1 cellular context compared by ENCODE assay signal in the genomic region with DNA sequence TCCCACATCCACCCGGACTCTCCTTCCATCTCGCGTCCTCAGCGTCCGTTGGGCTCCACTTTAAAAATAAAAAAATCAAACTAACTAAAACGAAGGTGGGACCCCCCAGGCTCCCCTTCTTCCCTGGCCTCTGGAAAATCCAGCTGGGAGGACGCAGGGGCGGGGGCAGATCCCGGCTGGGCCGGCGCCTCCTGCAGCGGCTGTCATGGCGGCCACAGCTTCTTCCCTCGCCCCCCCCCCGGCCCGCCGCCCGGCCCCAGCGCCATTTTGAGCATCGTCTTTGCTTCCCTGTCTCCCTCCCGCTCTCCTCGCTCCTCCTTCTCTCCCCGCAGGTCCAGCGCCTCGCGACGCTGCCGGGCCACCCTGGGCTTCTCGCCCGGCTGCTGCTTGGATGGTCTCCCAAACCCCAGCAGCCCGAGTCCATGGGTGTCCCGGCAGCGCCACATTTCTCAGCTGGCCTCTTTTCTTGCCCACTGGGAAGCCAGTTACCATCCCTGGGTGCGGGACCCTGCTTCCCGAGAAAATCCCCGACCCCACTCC.
TF ChIP-seq lines count a peak whose summit lies in the region.

No MANE protein-coding gene starts in this region.

TF ChIP-seq in K562, 482 proteins besides CTCF, POLR2A, EP300 and RAD21 (continued from another document):
- TF ChIP-seq, protein P1, sequence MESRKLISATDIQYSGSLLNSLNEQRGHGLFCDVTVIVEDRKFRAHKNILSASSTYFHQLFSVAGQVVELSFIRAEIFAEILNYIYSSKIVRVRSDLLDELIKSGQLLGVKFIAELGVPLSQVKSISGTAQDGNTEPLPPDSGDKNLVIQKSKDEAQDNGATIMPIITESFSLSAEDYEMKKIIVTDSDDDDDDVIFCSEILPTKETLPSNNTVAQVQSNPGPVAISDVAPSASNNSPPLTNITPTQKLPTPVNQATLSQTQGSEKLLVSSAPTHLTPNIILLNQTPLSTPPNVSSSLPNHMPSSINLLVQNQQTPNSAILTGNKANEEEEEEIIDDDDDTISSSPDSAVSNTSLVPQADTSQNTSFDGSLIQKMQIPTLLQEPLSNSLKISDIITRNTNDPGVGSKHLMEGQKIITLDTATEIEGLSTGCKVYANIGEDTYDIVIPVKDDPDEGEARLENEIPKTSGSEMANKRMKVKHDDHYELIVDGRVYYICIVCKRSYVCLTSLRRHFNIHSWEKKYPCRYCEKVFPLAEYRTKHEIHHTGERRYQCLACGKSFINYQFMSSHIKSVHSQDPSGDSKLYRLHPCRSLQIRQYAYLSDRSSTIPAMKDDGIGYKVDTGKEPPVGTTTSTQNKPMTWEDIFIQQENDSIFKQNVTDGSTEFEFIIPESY (CRISPR knock-in tag; IDR thresholded peaks at IDR 0.05) = no peak
- no peak for TF ChIP-seq JUND (IDR thresholded peaks at IDR 0.05; ENCODE audit: borderline replicate concordance, low read depth, low read length)
- no peak for TF ChIP-seq JUND (tag; IDR thresholded peaks at IDR 0.05; ENCODE audit: borderline replicate concordance, low read depth, low read length)
- TF ChIP-seq ZNF217 (CRISPR knock-in tag; IDR thresholded peaks at IDR 0.05) = no peak
- TF ChIP-seq, protein P2, sequence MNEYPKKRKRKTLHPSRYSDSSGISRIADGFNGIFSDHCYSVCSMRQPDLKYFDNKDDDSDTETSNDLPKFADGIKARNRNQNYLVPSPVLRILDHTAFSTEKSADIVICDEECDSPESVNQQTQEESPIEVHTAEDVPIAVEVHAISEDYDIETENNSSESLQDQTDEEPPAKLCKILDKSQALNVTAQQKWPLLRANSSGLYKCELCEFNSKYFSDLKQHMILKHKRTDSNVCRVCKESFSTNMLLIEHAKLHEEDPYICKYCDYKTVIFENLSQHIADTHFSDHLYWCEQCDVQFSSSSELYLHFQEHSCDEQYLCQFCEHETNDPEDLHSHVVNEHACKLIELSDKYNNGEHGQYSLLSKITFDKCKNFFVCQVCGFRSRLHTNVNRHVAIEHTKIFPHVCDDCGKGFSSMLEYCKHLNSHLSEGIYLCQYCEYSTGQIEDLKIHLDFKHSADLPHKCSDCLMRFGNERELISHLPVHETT (CRISPR knock-in tag; conservative IDR thresholded peaks at IDR 0.05 in 1 of 2, IDR thresholded peaks at IDR 0.05 in 1 of 2) = no peak
- peak in 1 of 2 experiments; percentile 7; a peak in 1 of 4 replicates for TF ChIP-seq SIN3A (IDR thresholded peaks at IDR 0.05; ENCODE audit: borderline replicate concordance in 2 of 2, control insufficient read depth in 1 of 2, low read depth in 2 of 2, low read length in 2 of 2)
- TF ChIP-seq, protein P3, sequence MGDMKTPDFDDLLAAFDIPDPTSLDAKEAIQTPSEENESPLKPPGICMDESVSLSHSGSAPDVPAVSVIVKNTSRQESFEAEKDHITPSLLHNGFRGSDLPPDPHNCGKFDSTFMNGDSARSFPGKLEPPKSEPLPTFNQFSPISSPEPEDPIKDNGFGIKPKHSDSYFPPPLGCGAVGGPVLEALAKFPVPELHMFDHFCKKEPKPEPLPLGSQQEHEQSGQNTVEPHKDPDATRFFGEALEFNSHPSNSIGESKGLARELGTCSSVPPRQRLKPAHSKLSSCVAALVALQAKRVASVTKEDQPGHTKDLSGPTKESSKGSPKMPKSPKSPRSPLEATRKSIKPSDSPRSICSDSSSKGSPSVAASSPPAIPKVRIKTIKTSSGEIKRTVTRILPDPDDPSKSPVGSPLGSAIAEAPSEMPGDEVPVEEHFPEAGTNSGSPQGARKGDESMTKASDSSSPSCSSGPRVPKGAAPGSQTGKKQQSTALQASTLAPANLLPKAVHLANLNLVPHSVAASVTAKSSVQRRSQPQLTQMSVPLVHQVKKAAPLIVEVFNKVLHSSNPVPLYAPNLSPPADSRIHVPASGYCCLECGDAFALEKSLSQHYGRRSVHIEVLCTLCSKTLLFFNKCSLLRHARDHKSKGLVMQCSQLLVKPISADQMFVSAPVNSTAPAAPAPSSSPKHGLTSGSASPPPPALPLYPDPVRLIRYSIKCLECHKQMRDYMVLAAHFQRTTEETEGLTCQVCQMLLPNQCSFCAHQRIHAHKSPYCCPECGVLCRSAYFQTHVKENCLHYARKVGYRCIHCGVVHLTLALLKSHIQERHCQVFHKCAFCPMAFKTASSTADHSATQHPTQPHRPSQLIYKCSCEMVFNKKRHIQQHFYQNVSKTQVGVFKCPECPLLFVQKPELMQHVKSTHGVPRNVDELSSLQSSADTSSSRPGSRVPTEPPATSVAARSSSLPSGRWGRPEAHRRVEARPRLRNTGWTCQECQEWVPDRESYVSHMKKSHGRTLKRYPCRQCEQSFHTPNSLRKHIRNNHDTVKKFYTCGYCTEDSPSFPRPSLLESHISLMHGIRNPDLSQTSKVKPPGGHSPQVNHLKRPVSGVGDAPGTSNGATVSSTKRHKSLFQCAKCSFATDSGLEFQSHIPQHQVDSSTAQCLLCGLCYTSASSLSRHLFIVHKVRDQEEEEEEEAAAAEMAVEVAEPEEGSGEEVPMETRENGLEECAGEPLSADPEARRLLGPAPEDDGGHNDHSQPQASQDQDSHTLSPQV (IDR thresholded peaks at IDR 0.05) = peak; percentile 35; the same call in 1 of the 2 replicates
- TF ChIP-seq NBN (IDR thresholded peaks at IDR 0.05; ENCODE audit: low read depth) = no peak
- TF ChIP-seq TEAD1 (CRISPR knock-in tag; IDR thresholded peaks at IDR 0.05) = peak in 1 of 2 experiments; percentile 53; a peak in 1 of 4 replicates
- no peak for TF ChIP-seq CBFA2T2 (conservative IDR thresholded peaks at IDR 0.05)
- TF ChIP-seq, protein P4, sequence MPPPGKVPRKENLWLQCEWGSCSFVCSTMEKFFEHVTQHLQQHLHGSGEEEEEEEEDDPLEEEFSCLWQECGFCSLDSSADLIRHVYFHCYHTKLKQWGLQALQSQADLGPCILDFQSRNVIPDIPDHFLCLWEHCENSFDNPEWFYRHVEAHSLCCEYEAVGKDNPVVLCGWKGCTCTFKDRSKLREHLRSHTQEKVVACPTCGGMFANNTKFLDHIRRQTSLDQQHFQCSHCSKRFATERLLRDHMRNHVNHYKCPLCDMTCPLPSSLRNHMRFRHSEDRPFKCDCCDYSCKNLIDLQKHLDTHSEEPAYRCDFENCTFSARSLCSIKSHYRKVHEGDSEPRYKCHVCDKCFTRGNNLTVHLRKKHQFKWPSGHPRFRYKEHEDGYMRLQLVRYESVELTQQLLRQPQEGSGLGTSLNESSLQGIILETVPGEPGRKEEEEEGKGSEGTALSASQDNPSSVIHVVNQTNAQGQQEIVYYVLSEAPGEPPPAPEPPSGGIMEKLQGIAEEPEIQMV (tag; conservative IDR thresholded peaks at IDR 0.05; ENCODE audit: low read depth) = no peak
- no peak for TF ChIP-seq ZNF124 (CRISPR knock-in tag; IDR thresholded peaks at IDR 0.05)
- 0 out of 4 replicates have a peak, but pooled peaks of 1 of the 2 experiments have one; percentile 30 for TF ChIP-seq RCOR1 (IDR thresholded peaks at IDR 0.05; ENCODE audit: borderline replicate concordance in 1 of 2, low read depth in 2 of 2, low read length in 2 of 2)
- peak; percentile 37; the same call in 1 of the 2 replicates for TF ChIP-seq EP400 (IDR thresholded peaks at IDR 0.05)
- no peak for TF ChIP-seq HNRNPH1 (optimal IDR thresholded peaks at IDR 0.05; ENCODE audit: low read depth, low read length)
- TF ChIP-seq CCAR2 (IDR thresholded peaks at IDR 0.05; ENCODE audit: low read depth, low read length) = no peak
- TF ChIP-seq YY1 (IDR thresholded peaks at IDR 0.05; ENCODE audit: borderline replicate concordance in 1 of 3, control insufficient read depth in 1 of 3, extremely low read depth in 1 of 3, insufficient read depth in 3 of 3, insufficient read length in 1 of 3, insufficient replicate concordance in 2 of 3, low read depth in 1 of 3, low read length in 2 of 3) = peak; percentile 64 to 96 (median 93)
- no peak for TF ChIP-seq STAG1 (CRISPR knock-in tag; IDR thresholded peaks at IDR 0.05; ENCODE audit: borderline replicate concordance)
- no peak for TF ChIP-seq SREBF2 (CRISPR knock-in tag; IDR thresholded peaks at IDR 0.05)
- no peak for TF ChIP-seq RFX1 (IDR thresholded peaks at IDR 0.05)
- TF ChIP-seq, protein P5, sequence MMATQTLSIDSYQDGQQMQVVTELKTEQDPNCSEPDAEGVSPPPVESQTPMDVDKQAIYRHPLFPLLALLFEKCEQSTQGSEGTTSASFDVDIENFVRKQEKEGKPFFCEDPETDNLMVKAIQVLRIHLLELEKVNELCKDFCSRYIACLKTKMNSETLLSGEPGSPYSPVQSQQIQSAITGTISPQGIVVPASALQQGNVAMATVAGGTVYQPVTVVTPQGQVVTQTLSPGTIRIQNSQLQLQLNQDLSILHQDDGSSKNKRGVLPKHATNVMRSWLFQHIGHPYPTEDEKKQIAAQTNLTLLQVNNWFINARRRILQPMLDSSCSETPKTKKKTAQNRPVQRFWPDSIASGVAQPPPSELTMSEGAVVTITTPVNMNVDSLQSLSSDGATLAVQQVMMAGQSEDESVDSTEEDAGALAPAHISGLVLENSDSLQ (IDR thresholded peaks at IDR 0.05) = no peak
- TF ChIP-seq, protein P6, sequence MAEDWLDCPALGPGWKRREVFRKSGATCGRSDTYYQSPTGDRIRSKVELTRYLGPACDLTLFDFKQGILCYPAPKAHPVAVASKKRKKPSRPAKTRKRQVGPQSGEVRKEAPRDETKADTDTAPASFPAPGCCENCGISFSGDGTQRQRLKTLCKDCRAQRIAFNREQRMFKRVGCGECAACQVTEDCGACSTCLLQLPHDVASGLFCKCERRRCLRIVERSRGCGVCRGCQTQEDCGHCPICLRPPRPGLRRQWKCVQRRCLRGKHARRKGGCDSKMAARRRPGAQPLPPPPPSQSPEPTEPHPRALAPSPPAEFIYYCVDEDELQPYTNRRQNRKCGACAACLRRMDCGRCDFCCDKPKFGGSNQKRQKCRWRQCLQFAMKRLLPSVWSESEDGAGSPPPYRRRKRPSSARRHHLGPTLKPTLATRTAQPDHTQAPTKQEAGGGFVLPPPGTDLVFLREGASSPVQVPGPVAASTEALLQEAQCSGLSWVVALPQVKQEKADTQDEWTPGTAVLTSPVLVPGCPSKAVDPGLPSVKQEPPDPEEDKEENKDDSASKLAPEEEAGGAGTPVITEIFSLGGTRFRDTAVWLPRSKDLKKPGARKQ (CRISPR knock-in tag; IDR thresholded peaks at IDR 0.05) = no peak
- TF ChIP-seq ELF4 (CRISPR knock-in tag; IDR thresholded peaks at IDR 0.05) = no peak
- TF ChIP-seq ZNF75A (CRISPR knock-in tag; IDR thresholded peaks at IDR 0.05) = no peak
- TF ChIP-seq, protein P7, sequence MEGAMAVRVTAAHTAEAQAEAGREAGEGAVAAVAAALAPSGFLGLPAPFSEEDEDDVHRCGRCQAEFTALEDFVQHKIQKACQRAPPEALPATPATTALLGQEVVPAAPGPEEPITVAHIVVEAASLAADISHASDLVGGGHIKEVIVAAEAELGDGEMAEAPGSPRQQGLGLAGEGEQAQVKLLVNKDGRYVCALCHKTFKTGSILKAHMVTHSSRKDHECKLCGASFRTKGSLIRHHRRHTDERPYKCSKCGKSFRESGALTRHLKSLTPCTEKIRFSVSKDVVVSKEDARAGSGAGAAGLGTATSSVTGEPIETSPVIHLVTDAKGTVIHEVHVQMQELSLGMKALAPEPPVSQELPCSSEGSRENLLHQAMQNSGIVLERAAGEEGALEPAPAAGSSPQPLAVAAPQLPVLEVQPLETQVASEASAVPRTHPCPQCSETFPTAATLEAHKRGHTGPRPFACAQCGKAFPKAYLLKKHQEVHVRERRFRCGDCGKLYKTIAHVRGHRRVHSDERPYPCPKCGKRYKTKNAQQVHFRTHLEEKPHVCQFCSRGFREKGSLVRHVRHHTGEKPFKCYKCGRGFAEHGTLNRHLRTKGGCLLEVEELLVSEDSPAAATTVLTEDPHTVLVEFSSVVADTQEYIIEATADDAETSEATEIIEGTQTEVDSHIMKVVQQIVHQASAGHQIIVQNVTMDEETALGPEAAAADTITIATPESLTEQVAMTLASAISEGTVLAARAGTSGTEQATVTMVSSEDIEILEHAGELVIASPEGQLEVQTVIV (CRISPR knock-in tag; IDR thresholded peaks at IDR 0.05; ENCODE audit: borderline replicate concordance) = peak; percentile 54; the same call in 1 of the 2 replicates
- peak; percentile 64 for TF ChIP-seq ZFX (CRISPR knock-in tag; IDR thresholded peaks at IDR 0.05)
- TF ChIP-seq ZSCAN32 (CRISPR knock-in tag; IDR thresholded peaks at IDR 0.05) = no peak
- TF ChIP-seq ZFP36 (IDR thresholded peaks at IDR 0.05; ENCODE audit: low read depth, low read length, partially characterized antibody) = no peak
- TF ChIP-seq POLR3A (IDR thresholded peaks at IDR 0.05; ENCODE audit: borderline replicate concordance, extremely low read depth, insufficient read depth, insufficient read length) = no peak
- no peak for TF ChIP-seq TSC22D4 (tag; IDR thresholded peaks at IDR 0.05)
- no peak for TF ChIP-seq GTF2F1 (IDR thresholded peaks at IDR 0.05; ENCODE audit: low read depth, low read length)
- TF ChIP-seq, protein P8, sequence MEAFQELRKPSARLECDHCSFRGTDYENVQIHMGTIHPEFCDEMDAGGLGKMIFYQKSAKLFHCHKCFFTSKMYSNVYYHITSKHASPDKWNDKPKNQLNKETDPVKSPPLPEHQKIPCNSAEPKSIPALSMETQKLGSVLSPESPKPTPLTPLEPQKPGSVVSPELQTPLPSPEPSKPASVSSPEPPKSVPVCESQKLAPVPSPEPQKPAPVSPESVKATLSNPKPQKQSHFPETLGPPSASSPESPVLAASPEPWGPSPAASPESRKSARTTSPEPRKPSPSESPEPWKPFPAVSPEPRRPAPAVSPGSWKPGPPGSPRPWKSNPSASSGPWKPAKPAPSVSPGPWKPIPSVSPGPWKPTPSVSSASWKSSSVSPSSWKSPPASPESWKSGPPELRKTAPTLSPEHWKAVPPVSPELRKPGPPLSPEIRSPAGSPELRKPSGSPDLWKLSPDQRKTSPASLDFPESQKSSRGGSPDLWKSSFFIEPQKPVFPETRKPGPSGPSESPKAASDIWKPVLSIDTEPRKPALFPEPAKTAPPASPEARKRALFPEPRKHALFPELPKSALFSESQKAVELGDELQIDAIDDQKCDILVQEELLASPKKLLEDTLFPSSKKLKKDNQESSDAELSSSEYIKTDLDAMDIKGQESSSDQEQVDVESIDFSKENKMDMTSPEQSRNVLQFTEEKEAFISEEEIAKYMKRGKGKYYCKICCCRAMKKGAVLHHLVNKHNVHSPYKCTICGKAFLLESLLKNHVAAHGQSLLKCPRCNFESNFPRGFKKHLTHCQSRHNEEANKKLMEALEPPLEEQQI (IDR thresholded peaks at IDR 0.05) = no peak
- TF ChIP-seq ZNF197 (CRISPR knock-in tag; IDR thresholded peaks at IDR 0.05; ENCODE audit: low read depth) = no peak
- TF ChIP-seq SIRT6 (IDR thresholded peaks at IDR 0.05; ENCODE audit: low read depth, low read length) = no peak
- no peak for TF ChIP-seq ZFP30 (CRISPR knock-in tag; IDR thresholded peaks at IDR 0.05; ENCODE audit: borderline replicate concordance)
- TF ChIP-seq PURB (CRISPR knock-in tag; IDR thresholded peaks at IDR 0.05; ENCODE audit: low read depth) = no peak
- TF ChIP-seq L3MBTL2 (IDR thresholded peaks at IDR 0.05) = no peak
